In genomic region chr17:38751144-38751802, GRCh38 we compare ENCODE assay signal across 8 cellular contexts. TPM values are rescaled to one million over a fixed set of nuclear protein-coding genes. Genes with fewer than 3 reads are reported as not detected.
DNase-seq lines count a peak whose midpoint lies in the region; ATAC-seq and TF ChIP-seq lines count a peak whose summit lies in the region.

No MANE protein-coding gene starts in this region.

- in situ Hi-C loops in brain microvascular endothelial cell (cut with HindIII; ENCODE audit: low pct_ligation_motif_present, low sequenced_read_pairs): no loop called here

- H3K27ac ChIP-seq in brain microvascular endothelial cell: no peak overlapping the region

- H3K4me3 Mint-ChIP-seq in naive B cell: peak overlapping the region; percentile 89 to 100 (median 98)

- H3K27ac Mint-ChIP-seq in naive B cell: peak overlapping the region; percentile 94 to 99 (median 98)

- peaks cover 17% of the 10 kb centered on the region for H3K36me3 ChIP-seq in brain microvascular endothelial cell (replicated peaks)

- peaks cover 4 to 15% of the 10 kb centered on the region in 2 donors for H3K36me3 Mint-ChIP-seq in naive B cell

- H3K27me3 Mint-ChIP-seq in naive B cell: peaks cover 21 to 36% (median 35%) of the 10 kb centered on the region in 3 donors

- H3K4me3 ChIP-seq in brain microvascular endothelial cell (ENCODE audit: low read depth, low read length): peak overlapping the region; percentile 99

- H3K27me3 ChIP-seq in brain microvascular endothelial cell (replicated peaks): no peaks in the 10 kb centered on the region

- DNase-seq in NCI-H2171 treated with DMSO at 0.1 percent for 48 hours (lab: John Stamatoyannopoulos, UW) (peak; percentile 68), NCI-H2171 (lab: John Stamatoyannopoulos, UW) (no peak), NCI-H2029 treated with DMSO at 0.1 percent for 48 hours (lab: John Stamatoyannopoulos, UW) (peak; percentile 37), brain microvascular endothelial cell (no peak), naive B cell (no peak)

- peaks cover 45 to 68% (median 57%) of the 10 kb centered on the region in 3 donors for H3K4me1 Mint-ChIP-seq in naive B cell

- peaks cover 0 to 4% (median 0%) of the 10 kb centered on the region in 7 donors for H3K9me3 Mint-ChIP-seq in naive B cell

- no peak for TF ChIP-seq CTCF in brain microvascular endothelial cell (IDR thresholded peaks at IDR 0.05; ENCODE audit: low read depth, low read length, missing control alignments)

- no peak for ATAC-seq in naive B cell (ENCODE audit: low read depth in 2 of 2)
- ATAC-seq in GM21515 (IDR thresholded peaks at IDR 0.05; ENCODE audit: unreplicated experiment): no peak
- ATAC-seq in GM21723 (IDR thresholded peaks at IDR 0.05; ENCODE audit: unreplicated experiment): no peak
- no peak for ATAC-seq in HG02798 (IDR thresholded peaks at IDR 0.05; ENCODE audit: poor library complexity, unreplicated experiment)

RNA-seq across cellular contexts. Expression of gene PSMB3, which starts 1.3 kb away (rescaled TPM):
- polyA plus RNA-seq in naive B cell (ENCODE audit: low read depth in 6 of 6): 100 to 1,000 TPM; 326 to 642 (median 411) TPM

RNA-seq across cellular contexts. Expression of gene PCGF2, which starts 3.1 kb away (rescaled TPM):
- not detected for polyA plus RNA-seq in naive B cell (ENCODE audit: low read depth in 6 of 6)

RNA-seq across cellular contexts. Expression of gene CISD3, which starts 21.1 kb away (rescaled TPM):
- 10 to 100 TPM; 19.1 to 31.5 (median 21.2) TPM for polyA plus RNA-seq in naive B cell (ENCODE audit: low read depth in 6 of 6)

RNA-seq across cellular contexts. Expression of gene MLLT6, which starts 46.2 kb away (rescaled TPM):
- polyA plus RNA-seq in naive B cell (ENCODE audit: low read depth in 6 of 6): 1 to 10 TPM; 1.7 to 9.0 (median 4.7) TPM

RNA-seq across cellular contexts. Expression of gene PIP4K2B, which starts 48.1 kb away (rescaled TPM):
- polyA plus RNA-seq in naive B cell (ENCODE audit: low read depth in 6 of 6): 10 to 100 TPM; 10.1 to 14.5 (median 11.8) TPM

Comparison
In these comparisons a context has a peak if more than half of its experiments do, and no peak if none do; other contexts are left out.
1. DNase-seq: peak in NCI-H2171 treated with DMSO at 0.1 percent for 48 hours (single experiment) and NCI-H2029 treated with DMSO at 0.1 percent for 48 hours (single experiment); none in NCI-H2171 (single experiment), brain microvascular endothelial cell (single experiment) and naive B cell (single experiment).